ENCODE assay signal across 8 cellular contexts in the genomic region with DNA sequence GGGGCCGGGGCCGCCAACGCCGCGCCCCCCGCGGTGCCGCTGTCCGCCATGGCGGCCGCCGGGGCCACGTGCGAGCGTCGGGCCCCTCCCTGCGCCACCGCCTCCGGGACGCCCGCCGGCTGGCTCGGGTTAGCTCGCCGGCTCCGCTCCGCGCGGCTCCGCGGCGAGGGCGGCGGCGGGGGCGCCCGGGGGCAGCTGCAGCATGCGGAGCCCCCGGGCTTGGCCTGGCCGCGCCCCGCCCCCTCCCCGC. TPM values are rescaled to one million over a fixed set of nuclear protein-coding genes. Genes with fewer than 3 reads are reported as not detected.
DNase-seq lines count a peak whose midpoint lies in the region; ATAC-seq, FAIRE-seq and TF ChIP-seq lines count a peak whose summit lies in the region.
"Not testable (repeated sequence)": the region's sequence is repeated elsewhere in the genome, so short reads cannot be mapped to it uniquely, and the experiment has no call there.

No MANE protein-coding gene starts in this region.

- H3K4me3 ChIP-seq in A549 (peak overlapping the region; percentile 84), OCI-LY3 (ENCODE audit: low read length) (peak overlapping the region; percentile 97), H1 (ENCODE audit: extremely low read depth in 1 of 4, insufficient read depth in 2 of 4, low read depth in 3 of 4, low read length in 4 of 4) (peak overlapping the region; percentile 56 to 99 (median 90); a peak in 5 of 8 replicates), liver (ENCODE audit: low read depth in 1 of 3, low read length in 3 of 3) (peak overlapping the region in 2 of 3 donors; percentile 74 to 92)

- not testable (repeated sequence) for H2BK15ac ChIP-seq in H1 (ENCODE audit: low read length)

- H3K4me1 ChIP-seq in A549: peaks cover 45% of the 10 kb centered on the region
- H3K4me1 ChIP-seq in OCI-LY3 (ENCODE audit: low read length): peaks cover 39% of the 10 kb centered on the region
- H3K4me1 ChIP-seq in H1 (replicated peaks in 1 of 4; ENCODE audit: control insufficient read depth in 3 of 4, insufficient read depth in 4 of 4, low read length in 3 of 4): peaks cover 0 to 48% (median 35%) of the 10 kb centered on the region in 4 experiments; a peak in 6 of 7 replicates
- H3K4me1 ChIP-seq in liver (ENCODE audit: control insufficient read depth in 4 of 4, insufficient read depth in 4 of 4, low read length in 3 of 4): peaks cover 17 to 69% (median 51%) of the 10 kb centered on the region in 4 donors

- H3K4me3 Mint-ChIP-seq in activated T-helper 17 cell treated with anti-CD3 and anti-CD28 coated beads, Interleukin-2, amount 50 U/mL, for 72 hours: peak overlapping the region; percentile 95
- peak overlapping the region; percentile 86 for H3K4me3 Mint-ChIP-seq in progenitor cell of endocrine pancreas (ENCODE audit: low read depth)

- H3K9me3 ChIP-seq in A549; OCI-LY3 (ENCODE audit: insufficient read depth, low read length); H1 (ENCODE audit: insufficient read depth in 2 of 2, low read depth in 1 of 2, low read length in 1 of 2); liver (ENCODE audit: control insufficient read depth in 4 of 4, low read length in 3 of 4): not testable (repeated sequence)

- H3K9me3 Mint-ChIP-seq in activated T-helper 17 cell treated with anti-CD3 and anti-CD28 coated beads, Interleukin-2, amount 50 U/mL, for 72 hours; progenitor cell of endocrine pancreas (ENCODE audit: low read depth): not testable (repeated sequence)

- not testable (repeated sequence) for H3K27ac Mint-ChIP-seq in activated T-helper 17 cell treated with anti-CD3 and anti-CD28 coated beads, Interleukin-2, amount 50 U/mL, for 72 hours; progenitor cell of endocrine pancreas

- not testable (repeated sequence) for H2BK12ac ChIP-seq in H1 (ENCODE audit: low read depth, low read length)

- H3K27me3 ChIP-seq in OCI-LY3 (ENCODE audit: low read depth, low read length); H1 (replicated peaks in 1 of 4; ENCODE audit: control insufficient read depth in 3 of 4, extremely low read depth in 1 of 4, insufficient read depth in 3 of 4, low read length in 3 of 4); liver (ENCODE audit: control insufficient read depth in 4 of 4, insufficient read depth in 4 of 4, low read length in 3 of 4): not testable (repeated sequence)

- CTCF ChIA-PET in A549 (lab: Yijun Ruan, JAX) (interaction anchor here (0.8 to 12.2 kb wide), 9 partner anchors 9 to 108 kb away, joined by 3 to 220 read pairs (median 4); a partner anchor contains a TSS), H1 (lab: Charles Lee; ENCODE audit: partially characterized antibody) (interaction anchor here (1.3 to 10.0 kb wide), 7 partner anchors 9 to 94 kb away, joined by 4 to 102 read pairs (median 6); a partner anchor contains a TSS)

- not testable (repeated sequence) for H3K18ac ChIP-seq in H1 (ENCODE audit: extremely low read depth, low read length)

- not testable (repeated sequence) for H3K56ac ChIP-seq in H1 (replicated peaks; ENCODE audit: insufficient read length, low read depth, low read length)

- H3K23ac ChIP-seq in H1 (ENCODE audit: insufficient read length): not testable (repeated sequence)

- not testable (repeated sequence) for H3K4ac ChIP-seq in H1 (replicated peaks; ENCODE audit: insufficient read length, low read depth, low read length)

- not testable (repeated sequence) for H4K5ac ChIP-seq in H1 (ENCODE audit: insufficient read length, low read depth, low read length)

- peak overlapping the region; percentile 99 to 100 for H3K27ac ChIP-seq in A549
- peak overlapping the region; percentile 78; the same call in 1 of the 2 replicates for H3K27ac ChIP-seq in OCI-LY3 (ENCODE audit: low read length)
- not testable (repeated sequence) for H3K27ac ChIP-seq in H1 (ENCODE audit: low read depth, low read length)
- H3K27ac ChIP-seq in liver (ENCODE audit: low read depth in 1 of 2, low read length in 2 of 2): peak overlapping the region in 1 of 2 donors; percentile 95

- ATAC-seq in A549: not testable (repeated sequence)
- ATAC-seq in GM18907 (IDR thresholded peaks at IDR 0.05; ENCODE audit: unreplicated experiment): peak; percentile 7
- ATAC-seq in HG02798 (IDR thresholded peaks at IDR 0.05; ENCODE audit: poor library complexity, unreplicated experiment): peak; percentile 22
- peak; percentile 13 for ATAC-seq in activated T-helper 17 cell treated with anti-CD3 and anti-CD28 coated beads, Interleukin-2, amount 50 U/mL, for 72 hours (replicated peaks)

- not testable (repeated sequence) for FAIRE-seq in A549 (lab: Jason Lieb, UNC); H1 (lab: Jason Lieb, UNC)

- H3K36me3 ChIP-seq in OCI-LY3 (replicated peaks; ENCODE audit: low read depth, low read length) (peaks cover 19% of the 10 kb centered on the region), H1 (ENCODE audit: control insufficient read depth in 2 of 4, insufficient read depth in 4 of 4, low read length in 3 of 4) (peaks cover 0 to 17% (median 4%) of the 10 kb centered on the region in 4 experiments; a peak in 4 of 8 replicates)
- H3K36me3 ChIP-seq in liver (ENCODE audit: control insufficient read depth in 4 of 4, insufficient read depth in 3 of 4, low read depth in 1 of 4, low read length in 3 of 4): not testable (repeated sequence)

- not testable (repeated sequence) for TF ChIP-seq RAD21 in A549 (conservative IDR thresholded peaks at IDR 0.05 in 1 of 2, IDR thresholded peaks at IDR 0.05 in 1 of 2); H1 (IDR thresholded peaks at IDR 0.05 in 1 of 2, conservative IDR thresholded peaks at IDR 0.05 in 1 of 2; ENCODE audit: low read depth in 2 of 2, low read length in 2 of 2); liver (IDR thresholded peaks at IDR 0.05)

- TF ChIP-seq EP300 in A549 (IDR thresholded peaks at IDR 0.05); H1 (IDR thresholded peaks at IDR 0.05; ENCODE audit: borderline replicate concordance in 1 of 2, low read depth in 2 of 2, low read length in 2 of 2): not testable (repeated sequence)

- peaks cover 55% of the 10 kb centered on the region for H3K79me2 ChIP-seq in OCI-LY3 (ENCODE audit: low read length)
- H3K79me2 ChIP-seq in H1 (ENCODE audit: control insufficient read depth in 1 of 2, insufficient read depth in 2 of 2, low read length in 2 of 2): peaks cover 6 to 21% of the 10 kb centered on the region in 2 experiments; a peak in 3 of 4 replicates

- TF ChIP-seq POLR2A in A549 (IDR thresholded peaks at IDR 0.05; ENCODE audit: low read length); H1 (IDR thresholded peaks at IDR 0.05; ENCODE audit: control extremely low read depth in 1 of 2, low read depth in 2 of 2, low read length in 2 of 2): not testable (repeated sequence)

- H2AFZ ChIP-seq in OCI-LY3 (ENCODE audit: low read depth, low read length); H1 (ENCODE audit: low read length): not testable (repeated sequence)

- H2BK5ac ChIP-seq in H1 (ENCODE audit: low read depth, low read length): not testable (repeated sequence)

- peaks cover 18% of the 10 kb centered on the region for H3K23me2 ChIP-seq in H1 (ENCODE audit: low read depth, low read length)

- not testable (repeated sequence) for H3K79me1 ChIP-seq in H1 (ENCODE audit: low read depth, low read length)

- not testable (repeated sequence) for H2BK20ac ChIP-seq in H1 (ENCODE audit: low read length)

- H3K4me2 ChIP-seq in A549 (peak overlapping the region; percentile 100), OCI-LY3 (ENCODE audit: low read length) (peak overlapping the region; percentile 87; the same call in 1 of the 2 replicates), H1 (ENCODE audit: insufficient read depth in 1 of 2, low read depth in 2 of 2, low read length in 2 of 2) (peak overlapping the region in 1 of 2 experiments; percentile 73; a peak in 1 of 4 replicates)

- not testable (repeated sequence) for H3K27me3 Mint-ChIP-seq in activated T-helper 17 cell treated with anti-CD3 and anti-CD28 coated beads, Interleukin-2, amount 50 U/mL, for 72 hours; progenitor cell of endocrine pancreas

- WGBS in A549 (ENCODE audit: missing lambda C conversion rate): no CpG with 5 or more reads among the region's 43 CpGs
- no CpG with 5 or more reads among the region's 43 CpGs for WGBS in H1 (ENCODE audit: extremely low coverage in 1 of 2, insufficient coverage in 1 of 2, insufficient read length in 1 of 2, insufficient replicate concordance in 2 of 2, low coverage in 1 of 2, low lambda C conversion rate in 2 of 2, missing lambda C conversion rate in 1 of 2), 2 experiments
- 2% methylated on average over 40 of the region's 43 CpGs for WGBS in liver

- not testable (repeated sequence) for H2AK5ac ChIP-seq in H1 (ENCODE audit: low read depth, low read length)

- not testable (repeated sequence) for H4K91ac ChIP-seq in H1 (replicated peaks; ENCODE audit: insufficient read length, low read length)

- not testable (repeated sequence) for H3K4me1 Mint-ChIP-seq in activated T-helper 17 cell treated with anti-CD3 and anti-CD28 coated beads, Interleukin-2, amount 50 U/mL, for 72 hours; progenitor cell of endocrine pancreas (ENCODE audit: low read depth)

- not testable (repeated sequence) for H4K20me1 ChIP-seq in OCI-LY3 (ENCODE audit: insufficient read depth, low read length)
- H4K20me1 ChIP-seq in H1 (replicated peaks in 1 of 2; ENCODE audit: control insufficient read depth in 1 of 2, insufficient read depth in 2 of 2, low read length in 2 of 2): peaks cover 0 to 13% of the 10 kb centered on the region in 2 experiments

- not testable (repeated sequence) for H3K14ac ChIP-seq in H1 (ENCODE audit: insufficient read length)

- H4K8ac ChIP-seq in H1 (ENCODE audit: extremely low read depth, insufficient read depth, low read length): not testable (repeated sequence)

- not testable (repeated sequence) for H2BK120ac ChIP-seq in H1 (replicated peaks; ENCODE audit: low read depth, low read length)

- TF ChIP-seq CTCF in A549 (IDR thresholded peaks at IDR 0.05); OCI-LY3 (IDR thresholded peaks at IDR 0.05; ENCODE audit: low read depth, low read length); H1 (IDR thresholded peaks at IDR 0.05; ENCODE audit: control extremely low read depth in 1 of 3, insufficient read depth in 1 of 3, low read depth in 1 of 3, low read length in 3 of 3); liver (IDR thresholded peaks at IDR 0.05; ENCODE audit: low read depth, low read length, missing input control); progenitor cell of endocrine pancreas (IDR thresholded peaks at IDR 0.05; ENCODE audit: unreplicated experiment): not testable (repeated sequence)

- not testable (repeated sequence) for DNase-seq in A549 (ENCODE audit: low read depth in 1 of 2, low spot score in 1 of 2); H1 (ENCODE audit: low read depth in 1 of 2, low spot score in 2 of 2); progenitor cell of endocrine pancreas (ENCODE audit: low spot score, unreplicated experiment)

- peaks cover 51% of the 10 kb centered on the region for H3K36me3 Mint-ChIP-seq in activated T-helper 17 cell treated with anti-CD3 and anti-CD28 coated beads, Interleukin-2, amount 50 U/mL, for 72 hours (ENCODE audit: low read depth)
- H3K36me3 Mint-ChIP-seq in progenitor cell of endocrine pancreas (ENCODE audit: insufficient read depth): not testable (repeated sequence)

- POLR2A ChIA-PET in A549 (lab: Yijun Ruan, JAX): interaction anchor here (0.6 to 6.0 kb wide), 6 partner anchors 20 to 1395 kb away, joined by 3 to 53 read pairs (median 8); a partner anchor contains a TSS
- POLR2A ChIA-PET in H1 (lab: Charles Lee; ENCODE audit: partially characterized antibody): interaction anchor here (0.6 to 13.1 kb wide), 14 partner anchors 9 to 366 kb away, joined by 3 to 352 read pairs (median 21); a partner anchor contains a TSS

- H3K9ac ChIP-seq in OCI-LY3 (ENCODE audit: low read length) (peak overlapping the region; percentile 100; the same call in 1 of the 2 replicates), H1 (replicated peaks in 1 of 4; ENCODE audit: extremely low read depth in 1 of 4, low read depth in 3 of 4, low read length in 3 of 4) (peak overlapping the region in 2 of 4 experiments; percentile 66 to 71; a peak in 2 of 7 replicates)
- H3K9ac ChIP-seq in liver (ENCODE audit: low read depth in 1 of 2, low read length in 2 of 2): not testable (repeated sequence)

RNA-seq across cellular contexts. Expression of a gene that starts 0.2 kb away (rescaled TPM):
- polyA plus RNA-seq in A549 (2011; rRNA removed): 129 and 154 TPM in 2 replicates
- 385 and 411 TPM in 2 replicates for polyA plus RNA-seq in A549 (2012; cell fraction: cytosol; rRNA removed)
- 243 and 262 TPM in 2 replicates for polyA plus RNA-seq in A549 (2012; cell fraction: nucleus; rRNA removed)
- 152 to 155 TPM (median 152 TPM) in 3 replicates for polyA plus RNA-seq in A549 (2017; fragmentation: RNase III; extraction: RNeasy Plus Mini Kit Qiagen cat#74134 plus additional on column Dnase treatment)
- polyA minus RNA-seq in A549 (2011; rRNA and poly(A)+ RNA removed): 77.8 and 94.5 TPM in 2 replicates
- total RNA-seq in activated T-helper 17 cell treated with anti-CD3 and anti-CD28 coated beads, Interleukin-2, amount 50 U/mL, for 72 hours: 100 to 1,000 TPM; 236 to 276 TPM
- 418 and 419 TPM in 2 replicates for total RNA-seq in H1 (2021; fragmentation: NEBNext Ultra II Directional; extraction: Animal tissue kit (Norgen Biotek cat#: 25700))
- polyA plus RNA-seq in H1 (2011; rRNA removed): 265 and 351 TPM in 2 replicates
- 355 TPM for polyA plus RNA-seq in H1 (2011; cell fraction: cytosol; rRNA removed)
- 372 TPM for polyA plus RNA-seq in H1 (2011; cell fraction: nucleus; rRNA removed)
- 364 to 529 TPM (median 400 TPM) in 4 replicates for polyA plus RNA-seq in H1 (2012, experiment 1 of 2)
- 509 TPM for polyA plus RNA-seq in H1 (2012, experiment 2 of 2)
- 524 TPM for polyA plus RNA-seq in H1 (2013, experiment 1 of 2)
- polyA plus RNA-seq in H1 (2013, experiment 2 of 2): 516 TPM
- polyA minus RNA-seq in H1 (2011; rRNA and poly(A)+ RNA removed): 47.0 and 71.7 TPM in 2 replicates
- polyA minus RNA-seq in H1 (2011; cell fraction: cytosol; rRNA and poly(A)+ RNA removed): 102 TPM
- 71.7 TPM for polyA minus RNA-seq in H1 (2011; cell fraction: nucleus; rRNA and poly(A)+ RNA removed)
- 10 to 100 TPM; 34.9 to 41.7 TPM for total RNA-seq in liver
- polyA plus RNA-seq in liver: 10 to 100 TPM; 24.2 to 57.6 TPM
- 198 TPM in 2 replicates for total RNA-seq in progenitor cell of endocrine pancreas

RNA-seq across cellular contexts. Expression of a gene that starts 4.8 kb away (rescaled TPM):
- polyA plus RNA-seq in A549 (2011; rRNA removed) (8.8 and 9.9 TPM in 2 replicates), A549 (2017; fragmentation: RNase III; extraction: RNeasy Plus Mini Kit Qiagen cat#74134 plus additional on column Dnase treatment) (19.2 to 21.3 TPM (median 21.2 TPM) in 3 replicates), H1 (2011; rRNA removed) (47.2 and 70.6 TPM in 2 replicates), liver (1 to 10 TPM in 1 of 2 donors, under 1 TPM in 1; 0.79 to 3.1 TPM)
- 22.3 and 28.0 TPM in 2 replicates for polyA plus RNA-seq in A549 (2012; cell fraction: cytosol; rRNA removed)
- polyA plus RNA-seq in A549 (2012; cell fraction: nucleus; rRNA removed): 55.6 and 59.6 TPM in 2 replicates
- polyA minus RNA-seq in A549 (2011; rRNA and poly(A)+ RNA removed): 17.1 and 22.3 TPM in 2 replicates
- total RNA-seq in activated T-helper 17 cell treated with anti-CD3 and anti-CD28 coated beads, Interleukin-2, amount 50 U/mL, for 72 hours: 10 to 100 TPM; 13.1 to 22.8 TPM
- total RNA-seq in H1 (2021; fragmentation: NEBNext Ultra II Directional; extraction: Animal tissue kit (Norgen Biotek cat#: 25700)): 104 TPM in 2 replicates
- 48.7 TPM for polyA plus RNA-seq in H1 (2011; cell fraction: cytosol; rRNA removed)
- 134 TPM for polyA plus RNA-seq in H1 (2011; cell fraction: nucleus; rRNA removed)
- polyA plus RNA-seq in H1 (2012, experiment 1 of 2): 50.8 to 85.0 TPM (median 76.3 TPM) in 4 replicates
- 54.3 TPM for polyA plus RNA-seq in H1 (2012, experiment 2 of 2)
- 54.2 TPM for polyA plus RNA-seq in H1 (2013, experiment 1 of 2)
- 53.1 TPM for polyA plus RNA-seq in H1 (2013, experiment 2 of 2)
- 51.4 and 51.5 TPM in 2 replicates for polyA minus RNA-seq in H1 (2011; rRNA and poly(A)+ RNA removed)
- polyA minus RNA-seq in H1 (2011; cell fraction: cytosol; rRNA and poly(A)+ RNA removed): 50.2 TPM
- polyA minus RNA-seq in H1 (2011; cell fraction: nucleus; rRNA and poly(A)+ RNA removed): 42.7 TPM
- total RNA-seq in liver (1 to 10 TPM; 7.7 to 8.5 TPM), progenitor cell of endocrine pancreas (22.6 and 27.3 TPM in 2 replicates)

RNA-seq across cellular contexts. Expression of a gene that starts 5.7 kb away (rescaled TPM):
- polyA plus RNA-seq in A549 (2011; rRNA removed): 40.5 and 41.4 TPM in 2 replicates
- 114 and 125 TPM in 2 replicates for polyA plus RNA-seq in A549 (2012; cell fraction: cytosol; rRNA removed)
- polyA plus RNA-seq in A549 (2012; cell fraction: nucleus; rRNA removed): 54.1 and 55.7 TPM in 2 replicates
- polyA plus RNA-seq in A549 (2017; fragmentation: RNase III; extraction: RNeasy Plus Mini Kit Qiagen cat#74134 plus additional on column Dnase treatment): 131 to 142 TPM (median 136 TPM) in 3 replicates
- 27.7 and 31.9 TPM in 2 replicates for polyA minus RNA-seq in A549 (2011; rRNA and poly(A)+ RNA removed)
- total RNA-seq in activated T-helper 17 cell treated with anti-CD3 and anti-CD28 coated beads, Interleukin-2, amount 50 U/mL, for 72 hours: 10 to 100 TPM; 16.3 to 45.2 TPM
- 41.7 and 43.2 TPM in 2 replicates for total RNA-seq in H1 (2021; fragmentation: NEBNext Ultra II Directional; extraction: Animal tissue kit (Norgen Biotek cat#: 25700))
- polyA plus RNA-seq in H1 (2011; rRNA removed): 52.5 and 67.3 TPM in 2 replicates
- polyA plus RNA-seq in H1 (2011; cell fraction: cytosol; rRNA removed): 68.9 TPM
- 41.9 TPM for polyA plus RNA-seq in H1 (2011; cell fraction: nucleus; rRNA removed)
- polyA plus RNA-seq in H1 (2012, experiment 1 of 2): 82.9 to 116 TPM (median 94.9 TPM) in 4 replicates
- polyA plus RNA-seq in H1 (2012, experiment 2 of 2): 63.5 TPM
- 59.3 TPM for polyA plus RNA-seq in H1 (2013, experiment 1 of 2)
- 69.6 TPM for polyA plus RNA-seq in H1 (2013, experiment 2 of 2)
- 10.7 and 10.8 TPM in 2 replicates for polyA minus RNA-seq in H1 (2011; rRNA and poly(A)+ RNA removed)
- polyA minus RNA-seq in H1 (2011; cell fraction: cytosol; rRNA and poly(A)+ RNA removed): 26.5 TPM
- 14.5 TPM for polyA minus RNA-seq in H1 (2011; cell fraction: nucleus; rRNA and poly(A)+ RNA removed)
- 10 to 100 TPM; 60.8 to 79.0 TPM for total RNA-seq in liver
- polyA plus RNA-seq in liver: 100 to 1,000 TPM; 170 to 241 TPM
- 48.5 and 57.7 TPM in 2 replicates for total RNA-seq in progenitor cell of endocrine pancreas

RNA-seq across cellular contexts. Expression of a gene that starts 12.2 kb away (rescaled TPM):
- polyA plus RNA-seq in A549 (2011; rRNA removed) (6.8 and 10.9 TPM in 2 replicates), A549 (2017; fragmentation: RNase III; extraction: RNeasy Plus Mini Kit Qiagen cat#74134 plus additional on column Dnase treatment) (24.6 to 26.7 TPM (median 26.5 TPM) in 3 replicates), H1 (2011; rRNA removed) (9.3 and 11.4 TPM in 2 replicates), liver (10 to 100 TPM; 11.9 to 17.3 TPM)
- polyA plus RNA-seq in A549 (2012; cell fraction: cytosol; rRNA removed): 21.9 and 26.1 TPM in 2 replicates
- 10.8 and 17.3 TPM in 2 replicates for polyA plus RNA-seq in A549 (2012; cell fraction: nucleus; rRNA removed)
- polyA minus RNA-seq in A549 (2011; rRNA and poly(A)+ RNA removed): 7.2 and 9.9 TPM in 2 replicates
- total RNA-seq in activated T-helper 17 cell treated with anti-CD3 and anti-CD28 coated beads, Interleukin-2, amount 50 U/mL, for 72 hours: 10 to 100 TPM; 74.1 to 83.5 TPM
- total RNA-seq in H1 (2021; fragmentation: NEBNext Ultra II Directional; extraction: Animal tissue kit (Norgen Biotek cat#: 25700)): 46.1 and 49.6 TPM in 2 replicates
- 8.7 TPM for polyA plus RNA-seq in H1 (2011; cell fraction: cytosol; rRNA removed)
- 14.7 TPM for polyA plus RNA-seq in H1 (2011; cell fraction: nucleus; rRNA removed)
- polyA plus RNA-seq in H1 (2012, experiment 1 of 2): 43.8 to 51.1 TPM (median 49.1 TPM) in 4 replicates
- polyA plus RNA-seq in H1 (2012, experiment 2 of 2): 70.8 TPM
- polyA plus RNA-seq in H1 (2013, experiment 1 of 2): 32.6 TPM
- 31.8 TPM for polyA plus RNA-seq in H1 (2013, experiment 2 of 2)
- polyA minus RNA-seq in H1 (2011; rRNA and poly(A)+ RNA removed): 2.2 and 6.1 TPM in 2 replicates
- polyA minus RNA-seq in H1 (2011; cell fraction: cytosol; rRNA and poly(A)+ RNA removed): 9.4 TPM
- 6.5 TPM for polyA minus RNA-seq in H1 (2011; cell fraction: nucleus; rRNA and poly(A)+ RNA removed)
- total RNA-seq in liver (1 to 10 TPM; 3.6 to 9.5 TPM), progenitor cell of endocrine pancreas (66.1 and 68.2 TPM in 2 replicates)

RNA-seq across cellular contexts. Expression of a gene that starts 16.2 kb away (rescaled TPM):
- 8.9 and 9.8 TPM in 2 replicates for polyA plus RNA-seq in A549 (2011; rRNA removed)
- 10.6 and 16.8 TPM in 2 replicates for polyA plus RNA-seq in A549 (2012; cell fraction: cytosol; rRNA removed)
- 21.2 and 25.0 TPM in 2 replicates for polyA plus RNA-seq in A549 (2012; cell fraction: nucleus; rRNA removed)
- polyA plus RNA-seq in A549 (2017; fragmentation: RNase III; extraction: RNeasy Plus Mini Kit Qiagen cat#74134 plus additional on column Dnase treatment): 12.6 to 16.6 TPM (median 16.2 TPM) in 3 replicates
- polyA minus RNA-seq in A549 (2011; rRNA and poly(A)+ RNA removed): 6.9 and 10.5 TPM in 2 replicates
- total RNA-seq in activated T-helper 17 cell treated with anti-CD3 and anti-CD28 coated beads, Interleukin-2, amount 50 U/mL, for 72 hours: 10 to 100 TPM; 19.9 to 39.7 TPM
- total RNA-seq in H1 (2021; fragmentation: NEBNext Ultra II Directional; extraction: Animal tissue kit (Norgen Biotek cat#: 25700)): 14.6 and 17.8 TPM in 2 replicates
- polyA plus RNA-seq in H1 (2011; rRNA removed): 31.0 and 34.0 TPM in 2 replicates
- 25.0 TPM for polyA plus RNA-seq in H1 (2011; cell fraction: cytosol; rRNA removed)
- 66.8 TPM for polyA plus RNA-seq in H1 (2011; cell fraction: nucleus; rRNA removed)
- 25.2 to 30.5 TPM (median 27.3 TPM) in 4 replicates for polyA plus RNA-seq in H1 (2012, experiment 1 of 2)
- 22.9 TPM for polyA plus RNA-seq in H1 (2012, experiment 2 of 2)
- polyA plus RNA-seq in H1 (2013, experiment 1 of 2): 25.9 TPM
- 23.8 TPM for polyA plus RNA-seq in H1 (2013, experiment 2 of 2)
- 8.7 and 13.7 TPM in 2 replicates for polyA minus RNA-seq in H1 (2011; rRNA and poly(A)+ RNA removed)
- polyA minus RNA-seq in H1 (2011; cell fraction: cytosol; rRNA and poly(A)+ RNA removed): 10.3 TPM
- 7.9 TPM for polyA minus RNA-seq in H1 (2011; cell fraction: nucleus; rRNA and poly(A)+ RNA removed)
- total RNA-seq in liver: 10 to 100 TPM in 1 of 2 donors, 1 to 10 TPM in 1; 8.5 to 25.9 TPM
- 10 to 100 TPM; 22.7 to 24.3 TPM for polyA plus RNA-seq in liver
- 35.4 and 39.1 TPM in 2 replicates for total RNA-seq in progenitor cell of endocrine pancreas
